In the genomic region with DNA sequence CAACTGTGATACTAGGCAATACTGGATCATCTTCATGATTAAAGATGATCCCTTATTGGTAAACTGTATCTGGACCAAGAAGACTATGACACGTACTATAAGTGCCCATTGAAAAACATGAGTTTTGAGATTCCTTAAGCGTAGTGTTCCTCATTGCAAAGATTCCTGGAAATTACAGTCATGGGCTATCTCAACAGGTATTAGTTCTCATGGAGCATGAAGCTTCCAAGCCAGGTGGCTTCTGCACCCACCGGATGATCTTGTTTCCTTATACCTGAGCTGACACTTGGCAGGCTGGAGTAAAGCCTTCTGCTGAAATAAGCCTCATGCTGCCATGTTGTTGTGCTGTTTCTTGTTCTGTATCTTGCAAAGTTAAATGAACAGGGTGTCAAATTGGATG, we compare ENCODE assay signal across 7 cellular contexts. TPM values are rescaled to one million over a fixed set of nuclear protein-coding genes. Genes with fewer than 3 reads are reported as not detected.
"Had no signal": no experiment of that assay in that cellular context is flagged by ENCODE, and none has a peak within 500 bp of the region (broad histone marks: within the 10 kb centered on the region; RNA-seq: fewer than 3 reads in every experiment).

No MANE protein-coding gene starts in this region.

- ATAC-seq: HepG2, K562 had no signal

- H3K4me3 Mint-ChIP-seq: IgD-negative memory B cell had no signal

- H3K4me3 ChIP-seq: K562 had no signal

- DNase-seq: IMR-90 had no signal

- H3K27ac Mint-ChIP-seq: IgD-negative memory B cell had no signal

- H3K27ac ChIP-seq: HL-60 had no signal

- H3K4me1 Mint-ChIP-seq: IgD-negative memory B cell had no signal

- FAIRE-seq: HepG2, HTR-8/SVneo, K562 had no signal

RNA-seq across cellular contexts. Expression of a gene that starts 8.6 kb away (rescaled TPM):
- total RNA-seq: HT1080, IMR-90, K562 had no signal
- polyA plus RNA-seq: IgD-negative memory B cell, IMR-90, K562 had no signal
